In genomic region chr3:14124615-14125192, GRCh38 we compare ENCODE assay signal across 8 cellular contexts. TPM values are rescaled to one million over a fixed set of nuclear protein-coding genes. Genes with fewer than 3 reads are reported as not detected.
A peak's percentile ranks its signal among the peaks of the same experiment; 100 is the strongest.
DNase-seq lines count a peak whose midpoint lies in the region; ATAC-seq and TF ChIP-seq lines count a peak whose summit lies in the region.

TSS of gene CHCHD4 (minus strand) at chr3:14124870. CDS start at chr3:14124676, 194 bp downstream.
TSS of gene TMEM43 (plus strand) at chr3:14125052. CDS start at chr3:14125194, 142 bp downstream.

- no peaks in the 10 kb centered on the region for H3K9me3 Mint-ChIP-seq in activated naive CD8-positive, alpha-beta T cell treated with anti-CD3 and anti-CD28 coated beads, Interleukin-2, amount 50 U/mL, for 24 hours

- peak within 1 kb of the TSS; percentile 71 for H2BK5ac ChIP-seq in trophoblast cell (ENCODE audit: low read depth, low read length, poor library complexity)

- peak within 1 kb of the TSS; percentile 81 for H4K91ac ChIP-seq in trophoblast cell (ENCODE audit: low read depth, low read length)

- peak within 1 kb of the TSS; percentile 77 for H3K14ac ChIP-seq in trophoblast cell (ENCODE audit: low read length)

- no peak within 1 kb of the TSS for H3K23ac ChIP-seq in trophoblast cell (ENCODE audit: low read length)

- peak within 1 kb of the TSS; percentile 44 for H3K4ac ChIP-seq in trophoblast cell (ENCODE audit: low read depth, low read length)

- peak; percentile 84 for ATAC-seq in HG02759 (IDR thresholded peaks at IDR 0.05; ENCODE audit: unreplicated experiment)
- peak; percentile 89 for ATAC-seq in activated naive CD8-positive, alpha-beta T cell treated with anti-CD3 and anti-CD28 coated beads, Interleukin-2, amount 50 U/mL, for 24 hours

- no peak for TF ChIP-seq EP300 in transverse colon (IDR thresholded peaks at IDR 0.05; ENCODE audit: low read depth)

- peaks cover 6% of the 10 kb centered on the region for H3K4me1 ChIP-seq in cardiac muscle cell (ENCODE audit: low read depth)
- H3K4me1 ChIP-seq in trophoblast cell (ENCODE audit: control insufficient read depth in 1 of 2, insufficient read depth in 2 of 2, low read length in 2 of 2) = peaks cover 15 to 20% of the 10 kb centered on the region in 2 experiments
- H3K4me1 ChIP-seq in transverse colon = peaks cover 16 to 33% (median 29%) of the 10 kb centered on the region in 4 donors

- in situ Hi-C loops in transverse colon (cut with MboI; ENCODE audit: low pct_ligation_motif_present in 1 of 4, low pct_unique_long_range_greater_than_20kb in 1 of 4, low sequenced_read_pairs in 3 of 4) = loop anchor here in 2 of 4 donors (10.0 kb wide), 2 partner anchors 50 to 230 kb away; partner anchors contain the start of genes LSM3 (in 1 of the 2) and XPC (in 1 of the 2)

- no peaks in the 10 kb centered on the region for H3K27me3 Mint-ChIP-seq in activated naive CD8-positive, alpha-beta T cell treated with anti-CD3 and anti-CD28 coated beads, Interleukin-2, amount 50 U/mL, for 24 hours

- H3K79me2 ChIP-seq in trophoblast cell (ENCODE audit: control insufficient read depth, insufficient read depth, low read length, poor library complexity) = peaks cover 10% of the 10 kb centered on the region

- H3K36me3 ChIP-seq in cardiac muscle cell (peaks cover 7% of the 10 kb centered on the region), trophoblast cell (ENCODE audit: control insufficient read depth in 1 of 2, insufficient read depth in 2 of 2, low read length in 2 of 2) (peaks cover 11 to 14% of the 10 kb centered on the region in 2 experiments), transverse colon (peaks cover 0 to 5% (median 2%) of the 10 kb centered on the region in 4 donors)

- peak within 1 kb of the TSS; percentile 88 for H3K4me2 ChIP-seq in trophoblast cell (ENCODE audit: low read length)

- WGBS in trophoblast cell (ENCODE audit: extremely low coverage, insufficient coverage, insufficient read length) = no CpG with 5 or more reads among the region's 55 CpGs
- WGBS in transverse colon (ENCODE audit: low coverage in 1 of 2), 2 donors = 1% methylated on average over 28 of the region's 55 CpGs; no CpG with 5 or more reads in 1 of the 2 donors

- peak within 1 kb of the TSS; percentile 94 for H3K4me3 Mint-ChIP-seq in activated naive CD8-positive, alpha-beta T cell treated with anti-CD3 and anti-CD28 coated beads, Interleukin-2, amount 50 U/mL, for 24 hours

- no peak for TF ChIP-seq CTCF in GM12864 (IDR thresholded peaks at IDR 0.05; ENCODE audit: low read depth, low read length, missing control alignments)
- no peak for TF ChIP-seq CTCF in cardiac muscle cell (IDR thresholded peaks at IDR 0.05; ENCODE audit: low read depth, low read length)
- peak in 1 of 5 experiments; percentile 20 for TF ChIP-seq CTCF in transverse colon (IDR thresholded peaks at IDR 0.05)

- DNase-seq in GM12864 (ENCODE audit: low read depth) (peak; percentile 97), NCI-H1417 (lab: John Stamatoyannopoulos, UW) (peak; percentile 93 to 98 (median 94)), SW 1271 (lab: John Stamatoyannopoulos, UW) (peak; percentile 97 to 99), cardiac muscle cell (ENCODE audit: low read depth in 1 of 2, low spot score in 1 of 2) (peak; percentile 98 to 99), trophoblast cell (peak; percentile 99 to 100), transverse colon (peak; percentile 99)
- DNase-seq in activated naive CD8-positive, alpha-beta T cell treated with anti-CD3 and anti-CD28 coated beads, Interleukin-2, amount 50 U/mL, for 24 hours = peak; percentile 98

- H3K27me3 ChIP-seq in cardiac muscle cell (no peaks in the 10 kb centered on the region), trophoblast cell (ENCODE audit: insufficient read depth, low read length) (no peaks in the 10 kb centered on the region), transverse colon (no peaks in the 10 kb centered on the region)

- H3K9me3 ChIP-seq in cardiac muscle cell (ENCODE audit: low read depth) (no peaks in the 10 kb centered on the region), trophoblast cell (ENCODE audit: insufficient read depth, low read depth, low read length) (peaks cover 1% of the 10 kb centered on the region), transverse colon (no peaks in the 10 kb centered on the region)

- peak within 1 kb of the TSS; percentile 68 for H2BK120ac ChIP-seq in trophoblast cell (ENCODE audit: insufficient read depth, low read length, poor library complexity)

- peak; percentile 84 for TF ChIP-seq POLR2A in transverse colon (IDR thresholded peaks at IDR 0.05)

- peaks cover 13% of the 10 kb centered on the region for H3K79me1 ChIP-seq in trophoblast cell (ENCODE audit: low read length)

- peak within 1 kb of the TSS; percentile 93 for H3K27ac Mint-ChIP-seq in activated naive CD8-positive, alpha-beta T cell treated with anti-CD3 and anti-CD28 coated beads, Interleukin-2, amount 50 U/mL, for 24 hours

- peak within 1 kb of the TSS; percentile 57 for H2AK5ac ChIP-seq in trophoblast cell (ENCODE audit: low read length)

- H4K12ac ChIP-seq in trophoblast cell (ENCODE audit: low read depth, low read length) = peak within 1 kb of the TSS; percentile 79

- intact Hi-C loops in transverse colon (cut with DNase I; ENCODE audit: low total_unique reads) = loop anchor here (5.0 kb wide), 1 partner anchor 48 kb away; no protein-coding TSS in a partner anchor

- H3K4me1 Mint-ChIP-seq in activated naive CD8-positive, alpha-beta T cell treated with anti-CD3 and anti-CD28 coated beads, Interleukin-2, amount 50 U/mL, for 24 hours = peaks cover 63% of the 10 kb centered on the region

- H3K27ac ChIP-seq in cardiac muscle cell (peak within 1 kb of the TSS; percentile 84), trophoblast cell (ENCODE audit: low read depth, low read length) (peak within 1 kb of the TSS; percentile 75), transverse colon (peak within 1 kb of the TSS; percentile 90 to 97 (median 96))

- no peak within 1 kb of the TSS for H2BK12ac ChIP-seq in trophoblast cell (ENCODE audit: low read length)

- peak within 1 kb of the TSS; percentile 85 for H3K18ac ChIP-seq in trophoblast cell (ENCODE audit: low read length)

- peak within 1 kb of the TSS; percentile 86 for H3K9ac ChIP-seq in trophoblast cell (ENCODE audit: low read length)

- H2AFZ ChIP-seq in trophoblast cell (ENCODE audit: insufficient read depth, low read length, poor library complexity) = peak within 1 kb of the TSS; percentile 85

- H3K4me3 ChIP-seq in GM12864 (ENCODE audit: low read depth, low read length) (peak within 1 kb of the TSS; percentile 91), cardiac muscle cell (peak within 1 kb of the TSS; percentile 97), trophoblast cell (ENCODE audit: low read depth, low read length) (peak within 1 kb of the TSS; percentile 91), transverse colon (peak within 1 kb of the TSS; percentile 60 to 88 (median 78))

- peak within 1 kb of the TSS; percentile 90 for H4K8ac ChIP-seq in trophoblast cell (ENCODE audit: low read depth, low read length)

- H3K36me3 Mint-ChIP-seq in activated naive CD8-positive, alpha-beta T cell treated with anti-CD3 and anti-CD28 coated beads, Interleukin-2, amount 50 U/mL, for 24 hours (ENCODE audit: low read depth) = peaks cover 55% of the 10 kb centered on the region

RNA-seq across cellular contexts. Expression of gene CHCHD4, which starts in this region (rescaled TPM):
- total RNA-seq in cardiac muscle cell (16.0 and 21.6 TPM in 2 replicates), transverse colon (10 to 100 TPM in 2 of 4 donors, 1 to 10 TPM in 1, under 1 TPM in 1; 0.80 to 22.1 (median 13.5) TPM)
- polyA plus RNA-seq in cardiac muscle cell = 27.8 and 31.0 TPM in 2 replicates
- polyA plus RNA-seq in trophoblast cell (2013) = 8.3 and 9.1 TPM in 2 replicates

RNA-seq across cellular contexts. Expression of gene TMEM43, which starts in this region (rescaled TPM):
- total RNA-seq in cardiac muscle cell (21.5 and 30.8 TPM in 2 replicates), transverse colon (100 to 1,000 TPM in 1 of 4 donors, 10 to 100 TPM in 3; 30.8 to 128 (median 48.5) TPM)
- polyA plus RNA-seq in cardiac muscle cell = 21.7 and 27.4 TPM in 2 replicates
- 28.5 and 29.8 TPM in 2 replicates for polyA plus RNA-seq in trophoblast cell (2013)

Comparison
In these comparisons a context has a peak if more than half of its experiments do, and no peak if none do; other contexts are left out.
1. Peak in every context shown above with its lines: DNase-seq, ATAC-seq, H3K4me3 ChIP-seq and H3K27ac ChIP-seq.